22 cellular contexts compared by ENCODE assay signal in genomic region chr2:99127999-99128398, GRCh38. TPM values are rescaled to one million over a fixed set of nuclear protein-coding genes. Genes with fewer than 3 reads are reported as not detected.
"Had no signal": no experiment of that assay in that cellular context is flagged by ENCODE, and none has a peak within 500 bp of the region (broad histone marks: within the 10 kb centered on the region; RNA-seq: fewer than 3 reads in every experiment).

No MANE protein-coding gene starts in this region.

- H3K27ac Mint-ChIP-seq: effector memory CD8-positive, alpha-beta T cell; memory B cell; natural killer cell; stimulated activated memory B cell treated with anti-CD40 and anti-IgM and Interleukin-4, amounts not matched to agents 10 μg/mL and 1 μg/mL and 100 μg/mL, for 72 hours had no signal

- H3K4me3 Mint-ChIP-seq: effector memory CD8-positive, alpha-beta T cell; memory B cell; natural killer cell; stimulated activated memory B cell treated with anti-CD40 and anti-IgM and Interleukin-4, amounts not matched to agents 10 μg/mL and 1 μg/mL and 100 μg/mL, for 72 hours had no signal

- ATAC-seq: effector memory CD8-positive, alpha-beta T cell; left lobe of liver; natural killer cell; psoas muscle; right cardiac atrium; stimulated activated memory B cell treated with anti-CD40 and anti-IgM and Interleukin-4, amounts not matched to agents 10 μg/mL and 1 μg/mL and 100 μg/mL, for 72 hours; stimulated activated naive CD8-positive, alpha-beta T cell treated with anti-CD3 and anti-CD28 coated beads, Interleukin-15, Interleukin-2, amounts not matched to agents 100 U/mL and 50 U/mL, for 24 hours had no signal

- DNase-seq: cortex of kidney; effector memory CD8-positive, alpha-beta T cell; erythroblast; esophagus squamous epithelium; natural killer cell; occipital lobe; ovary; posterior cingulate gyrus; psoas muscle; right cardiac atrium; spleen; stimulated activated CD4-positive, alpha-beta T cell treated with anti-CD3 and anti-CD28 coated beads, Interleukin-4, amount 100 ng/mL, for 4 hours; stimulated activated naive CD8-positive, alpha-beta T cell treated with anti-CD3 and anti-CD28 coated beads, Interleukin-15, Interleukin-2, amounts not matched to agents 100 U/mL and 50 U/mL, for 24 hours; substantia nigra; testis; tibial artery; upper lobe of left lung had no signal

- H3K4me3 ChIP-seq: esophagus squamous epithelium, lung, ovary, psoas muscle, skin epidermis, spleen, testis, tibial artery, upper lobe of left lung had no signal

- H3K4me1 Mint-ChIP-seq: memory B cell; natural killer cell; stimulated activated memory B cell treated with anti-CD40 and anti-IgM and Interleukin-4, amounts not matched to agents 10 μg/mL and 1 μg/mL and 100 μg/mL, for 72 hours had no signal

- H3K27me3 Mint-ChIP-seq: effector memory CD8-positive, alpha-beta T cell; memory B cell; stimulated activated memory B cell treated with anti-CD40 and anti-IgM and Interleukin-4, amounts not matched to agents 10 μg/mL and 1 μg/mL and 100 μg/mL, for 72 hours had no signal

- H3K9me3 ChIP-seq: ovary, testis had no signal

RNA-seq across cellular contexts. Expression of gene C2orf15, which starts 13.5 kb away (rescaled TPM):
- total RNA-seq: psoas muscle had no signal
